Comparison of ENCODE assay signal across 20 cellular contexts in genomic region chr13:66530158-66530557, GRCh38.
"Had no signal": no experiment of that assay in that cellular context is flagged by ENCODE, and none has a peak within 500 bp of the region (broad histone marks: within the 10 kb centered on the region; RNA-seq: fewer than 3 reads in every experiment).

No MANE protein-coding gene starts in this region.

- H3K27me3 ChIP-seq: foreskin keratinocyte, spleen, tibial artery, upper lobe of left lung, uterus had no signal

- H3K4me1 ChIP-seq: foreskin keratinocyte, left ventricle myocardium inferior, lower lobe of right lung, parathyroid adenoma, prostate gland, spleen, tibial artery, upper lobe of left lung, uterus had no signal

- ATAC-seq: foreskin keratinocyte; left cardiac atrium; lower lobe of right lung; natural killer cell; sciatic nerve; stimulated activated memory B cell treated with anti-CD40 and anti-IgM and Interleukin-4, amounts not matched to agents 10 μg/mL and 1 μg/mL and 100 μg/mL, for 72 hours had no signal

- H3K9me3 ChIP-seq: left ventricle myocardium inferior, lower lobe of right lung, prostate gland, spleen, tibial artery, upper lobe of left lung, uterus had no signal

- H3K4me3 ChIP-seq: left ventricle myocardium inferior, lower lobe of right lung, prostate gland, spleen, tibial artery, upper lobe of left lung, uterus had no signal

- DNase-seq: dermis blood vessel endothelial cell; erythroblast; foreskin keratinocyte; kidney; left cardiac atrium; left ventricle myocardium inferior; lower lobe of right lung; natural killer cell; spleen; stimulated activated CD4-positive, alpha-beta T cell treated with anti-CD3 and anti-CD28 coated beads, Interleukin-15, amount 100 ng/mL, for 24 hours; stimulated activated CD4-positive, alpha-beta T cell treated with anti-CD3 and anti-CD28 coated beads, Interleukin-1b, Interleukin-23, amount 100 ng/mL, for 48 hours; stimulated activated CD4-positive, alpha-beta T cell treated with anti-CD3 and anti-CD28 coated beads, Interleukin-4, amount 100 ng/mL, for 24 hours; tibial artery; upper lobe of left lung; uterus had no signal

- H3K36me3 ChIP-seq: left ventricle myocardium inferior, lower lobe of right lung, prostate gland, spleen, tibial artery, upper lobe of left lung, uterus had no signal

- H3K27ac ChIP-seq: foreskin keratinocyte, left ventricle myocardium inferior, lower lobe of right lung, parathyroid adenoma, prostate gland, spleen, tibial artery, upper lobe of left lung, uterus had no signal

- H2AFZ ChIP-seq: parathyroid adenoma had no signal

- H3K9ac ChIP-seq: parathyroid adenoma had no signal

- FAIRE-seq: endothelial cell of umbilical vein, kidney had no signal

- H3K79me2 ChIP-seq: parathyroid adenoma had no signal
